9 cellular contexts compared by ENCODE assay signal in the genomic region with DNA sequence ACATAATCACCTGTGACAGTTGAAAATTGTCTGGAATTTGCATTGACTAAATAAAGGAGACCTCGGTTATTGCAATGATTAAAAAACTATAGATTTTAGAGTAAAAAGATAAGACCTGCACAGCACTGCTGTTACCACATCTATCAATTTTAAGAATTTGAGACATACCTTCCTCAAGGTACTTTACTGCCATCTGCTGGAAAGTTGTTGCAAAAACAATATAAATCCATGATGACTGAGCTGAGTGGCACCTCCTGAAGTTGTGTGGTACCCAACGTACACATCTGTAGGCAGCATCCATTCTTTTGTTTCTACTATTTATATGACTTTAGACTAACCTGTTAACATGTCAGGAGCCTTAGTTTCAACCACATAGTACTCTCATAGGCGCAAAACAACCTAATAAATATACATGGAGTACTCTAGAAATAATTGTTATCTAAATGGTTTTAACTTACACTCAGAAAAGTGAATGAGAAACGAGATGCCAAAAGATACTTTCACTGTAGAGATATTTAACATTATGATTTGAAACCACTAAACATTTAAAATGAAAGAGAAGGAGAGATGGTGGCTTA.
A peak's percentile ranks its signal among the peaks of the same experiment; 100 is the strongest.
DNase-seq lines count a peak whose midpoint lies in the region; ATAC-seq and TF ChIP-seq lines count a peak whose summit lies in the region.
"Had no signal": no experiment of that assay in that cellular context is flagged by ENCODE, and none has a peak within 500 bp of the region (broad histone marks: within the 10 kb centered on the region; RNA-seq: fewer than 3 reads in every experiment).

No MANE protein-coding gene starts in this region.

- CTCF ChIA-PET in activated naive CD4-positive, alpha-beta T cell treated with anti-CD3 and anti-CD28 coated beads, Interleukin-2, amount 10 ng/mL, durations not matched to agents 7 days and 5 days (lab: Charles Lee), result interaction anchor here (0.6 to 6.7 kb wide), 31 partner anchors 9 to 1327 kb away, joined by 3 to 56 read pairs (median 3); no protein-coding TSS in a partner anchor

- peak; percentile 23 for DNase-seq in activated naive CD4-positive, alpha-beta T cell treated with anti-CD3 and anti-CD28 coated beads, Interleukin-2, amount 10 ng/mL, durations not matched to agents 7 days and 5 days
- DNase-seq in activated naive CD4-positive, alpha-beta T cell treated with Interleukin-2 at 50 U/mL for 16 hours, result no peak
- DNase-seq in NCI-H2029 (lab: John Stamatoyannopoulos, UW), result peak; percentile 41
- peak in 1 of 3 donors; percentile 6 for DNase-seq in T-helper 17 cell
- peak; percentile 28 to 73 for DNase-seq in foreskin fibroblast
- DNase-seq in osteocyte (ENCODE audit: extremely low spot score, unreplicated experiment), result no peak
- DNase-seq in GM19240 (ENCODE audit: insufficient read length, low spot score), result no peak

- peak; percentile 33 for TF ChIP-seq CTCF in foreskin fibroblast (IDR thresholded peaks at IDR 0.05; ENCODE audit: low read depth, low read length)
- peak; percentile 77 for TF ChIP-seq CTCF in osteocyte (IDR thresholded peaks at IDR 0.05)

- no peak overlapping the region for H3K27ac Mint-ChIP-seq in activated naive CD4-positive, alpha-beta T cell treated with anti-CD3 and anti-CD28 coated beads, Interleukin-2, amount 10 ng/mL, durations not matched to agents 7 days and 5 days
- H3K27ac Mint-ChIP-seq in T-helper 17 cell (no peak overlapping the region), osteocyte (ENCODE audit: unreplicated experiment) (no peak overlapping the region)
- H3K27ac Mint-ChIP-seq: stimulated activated naive CD8-positive, alpha-beta T cell treated with anti-CD3 and anti-CD28 coated beads, Interleukin-15, Interleukin-2, amounts not matched to agents 100 ng/mL and 50 ng/mL, for 24 hours had no signal

- H3K36me3 Mint-ChIP-seq in activated naive CD4-positive, alpha-beta T cell treated with anti-CD3 and anti-CD28 coated beads, Interleukin-2, amount 10 ng/mL, durations not matched to agents 7 days and 5 days, result no peaks in the 10 kb centered on the region
- H3K36me3 Mint-ChIP-seq in T-helper 17 cell (ENCODE audit: low read depth), result peaks cover 4% of the 10 kb centered on the region
- peaks cover 50% of the 10 kb centered on the region for H3K36me3 Mint-ChIP-seq in osteocyte (ENCODE audit: unreplicated experiment)

- no peak overlapping the region for H3K4me3 Mint-ChIP-seq in activated naive CD4-positive, alpha-beta T cell treated with anti-CD3 and anti-CD28 coated beads, Interleukin-2, amount 10 ng/mL, durations not matched to agents 7 days and 5 days
- H3K4me3 Mint-ChIP-seq in T-helper 17 cell, result no peak overlapping the region
- H3K4me3 Mint-ChIP-seq in osteocyte (ENCODE audit: unreplicated experiment), result no peak overlapping the region
- H3K4me3 Mint-ChIP-seq: stimulated activated naive CD8-positive, alpha-beta T cell treated with anti-CD3 and anti-CD28 coated beads, Interleukin-15, Interleukin-2, amounts not matched to agents 100 ng/mL and 50 ng/mL, for 24 hours had no signal

- no peaks in the 10 kb centered on the region for H3K9me3 Mint-ChIP-seq in activated naive CD4-positive, alpha-beta T cell treated with anti-CD3 and anti-CD28 coated beads, Interleukin-2, amount 10 ng/mL, durations not matched to agents 7 days and 5 days
- H3K9me3 Mint-ChIP-seq in osteocyte (ENCODE audit: unreplicated experiment), result no peaks in the 10 kb centered on the region
- H3K9me3 Mint-ChIP-seq: stimulated activated naive CD8-positive, alpha-beta T cell treated with anti-CD3 and anti-CD28 coated beads, Interleukin-15, Interleukin-2, amounts not matched to agents 100 ng/mL and 50 ng/mL, for 24 hours had no signal

- ATAC-seq in HG02642 (IDR thresholded peaks at IDR 0.05; ENCODE audit: poor library complexity, unreplicated experiment) (peak; percentile 62), T-helper 17 cell (peak; percentile 81)

- H3K4me3 ChIP-seq in foreskin fibroblast (ENCODE audit: low read depth in 1 of 2, low read length in 2 of 2), result no peak overlapping the region

- no peaks in the 10 kb centered on the region for H3K4me1 Mint-ChIP-seq in activated naive CD4-positive, alpha-beta T cell treated with anti-CD3 and anti-CD28 coated beads, Interleukin-2, amount 10 ng/mL, durations not matched to agents 7 days and 5 days
- no peaks in the 10 kb centered on the region for H3K4me1 Mint-ChIP-seq in T-helper 17 cell
- no peaks in the 10 kb centered on the region for H3K4me1 Mint-ChIP-seq in osteocyte (ENCODE audit: unreplicated experiment)

- H3K9me3 ChIP-seq in T-helper 17 cell (ENCODE audit: control insufficient read depth, low read length, poor library complexity, severe bottlenecking), result no peaks in the 10 kb centered on the region

- no peaks in the 10 kb centered on the region for H3K27me3 Mint-ChIP-seq in activated naive CD4-positive, alpha-beta T cell treated with anti-CD3 and anti-CD28 coated beads, Interleukin-2, amount 10 ng/mL, durations not matched to agents 7 days and 5 days
- H3K27me3 Mint-ChIP-seq in T-helper 17 cell, result no peaks in the 10 kb centered on the region
- no peaks in the 10 kb centered on the region for H3K27me3 Mint-ChIP-seq in osteocyte (ENCODE audit: unreplicated experiment)
- H3K27me3 Mint-ChIP-seq: stimulated activated naive CD8-positive, alpha-beta T cell treated with anti-CD3 and anti-CD28 coated beads, Interleukin-15, Interleukin-2, amounts not matched to agents 100 ng/mL and 50 ng/mL, for 24 hours had no signal

Comparison
In these comparisons a context has a peak if more than half of its experiments do, and no peak if none do; other contexts are left out.
1. DNase-seq: peak in activated naive CD4-positive, alpha-beta T cell treated with anti-CD3 and anti-CD28 coated beads, Interleukin-2, amount 10 ng/mL, durations not matched to agents 7 days and 5 days (single experiment), NCI-H2029 (single experiment) and foreskin fibroblast (2 of 2); none in activated naive CD4-positive, alpha-beta T cell treated with Interleukin-2 at 50 U/mL for 16 hours (single experiment), osteocyte (single experiment) and GM19240 (single experiment).